In genomic region chr4:183876268-183876934, GRCh38 we compare ENCODE assay signal across 8 cellular contexts. TPM values are rescaled to one million over a fixed set of nuclear protein-coding genes. Genes with fewer than 3 reads are reported as not detected.
DNase-seq lines count a peak whose midpoint lies in the region; ATAC-seq and TF ChIP-seq lines count a peak whose summit lies in the region.

No MANE protein-coding gene starts in this region.

- POLR2A ChIA-PET in naive thymus-derived CD4-positive, alpha-beta T cell (lab: Charles Lee), result no interaction called here

- H3K9ac ChIP-seq in adipocyte (ENCODE audit: low read length) (no peak overlapping the region), stomach smooth muscle (ENCODE audit: low read length in 2 of 2) (peak overlapping the region; percentile 37 to 60)

- no peaks in the 10 kb centered on the region for H3K9me3 Mint-ChIP-seq in progenitor cell of endocrine pancreas (ENCODE audit: low read depth)
- no peaks in the 10 kb centered on the region for H3K9me3 Mint-ChIP-seq in naive thymus-derived CD4-positive, alpha-beta T cell

- peak; percentile 30; the same call in 1 of the 2 replicates for TF ChIP-seq RAD21 in Ishikawa (IDR thresholded peaks at IDR 0.05; ENCODE audit: low read depth)

- H3K27me3 Mint-ChIP-seq in progenitor cell of endocrine pancreas, result no peaks in the 10 kb centered on the region
- peaks cover 0 to 14% (median 3%) of the 10 kb centered on the region in 5 donors for H3K27me3 Mint-ChIP-seq in naive thymus-derived CD4-positive, alpha-beta T cell

- H3K4me1 ChIP-seq in adipocyte (ENCODE audit: control insufficient read depth, insufficient read depth, low read length) (peaks cover 9% of the 10 kb centered on the region), hepatocyte (ENCODE audit: insufficient read depth) (peaks cover 3% of the 10 kb centered on the region), stomach smooth muscle (ENCODE audit: control insufficient read depth, insufficient read depth, low read length) (peaks cover 23% of the 10 kb centered on the region)
- no peaks in the 10 kb centered on the region for H3K4me1 ChIP-seq in naive thymus-derived CD4-positive, alpha-beta T cell (ENCODE audit: control insufficient read depth in 2 of 2, insufficient read depth in 2 of 2, low read length in 2 of 2)

- H2AFZ ChIP-seq in hepatocyte, result peak overlapping the region; percentile 15

- H3K27ac Mint-ChIP-seq in progenitor cell of endocrine pancreas, result no peak overlapping the region
- H3K27ac Mint-ChIP-seq in naive thymus-derived CD4-positive, alpha-beta T cell, result no peak overlapping the region

- TF ChIP-seq CTCF in hepatocyte (IDR thresholded peaks at IDR 0.05; ENCODE audit: poor library complexity), result no peak
- no peak for TF ChIP-seq CTCF in progenitor cell of endocrine pancreas (IDR thresholded peaks at IDR 0.05; ENCODE audit: unreplicated experiment)

- H3K4me1 Mint-ChIP-seq in progenitor cell of endocrine pancreas (ENCODE audit: low read depth), result peaks cover 7% of the 10 kb centered on the region
- H3K4me1 Mint-ChIP-seq in naive thymus-derived CD4-positive, alpha-beta T cell, result peaks cover 0 to 4% (median 0%) of the 10 kb centered on the region in 7 donors

- H3K4me3 Mint-ChIP-seq in progenitor cell of endocrine pancreas (ENCODE audit: low read depth), result no peak overlapping the region
- H3K4me3 Mint-ChIP-seq in naive thymus-derived CD4-positive, alpha-beta T cell, result no peak overlapping the region

- no peak for DNase-seq in adipocyte (ENCODE audit: low read depth)
- peak; percentile 70 for DNase-seq in hepatocyte (ENCODE audit: low spot score)
- no peak for DNase-seq in progenitor cell of endocrine pancreas (ENCODE audit: low spot score, unreplicated experiment)
- no peak for DNase-seq in activated CD4-positive, CD25-positive, alpha-beta regulatory T cell (lab: John Stamatoyannopoulos, UW)
- DNase-seq in naive thymus-derived CD4-positive, alpha-beta T cell, result no peak

- H3K27ac ChIP-seq in hepatocyte (peak overlapping the region; percentile 47), stomach smooth muscle (ENCODE audit: low read length) (peak overlapping the region; percentile 83)
- H3K27ac ChIP-seq in naive thymus-derived CD4-positive, alpha-beta T cell (ENCODE audit: low read depth, low read length), result no peak overlapping the region

- no peaks in the 10 kb centered on the region for H4K20me1 ChIP-seq in hepatocyte (ENCODE audit: insufficient read depth, poor library complexity, severe bottlenecking)

- H3K4me2 ChIP-seq in hepatocyte, result peak overlapping the region; percentile 62

- WGBS in hepatocyte (ENCODE audit: low lambda C conversion rate, missing lambda C conversion rate), result 76% methylated on average over 18 of the region's 18 CpGs

- H3K4me3 ChIP-seq in adipocyte (ENCODE audit: low read length) (peak overlapping the region; percentile 75), hepatocyte (no peak overlapping the region), stomach smooth muscle (ENCODE audit: low read length in 2 of 2) (peak overlapping the region; percentile 31 to 74)
- no peak overlapping the region for H3K4me3 ChIP-seq in naive thymus-derived CD4-positive, alpha-beta T cell (ENCODE audit: low read length)

- TF ChIP-seq EP300 in Ishikawa (IDR thresholded peaks at IDR 0.05; ENCODE audit: borderline replicate concordance), result peak; percentile 80; the same call in 1 of the 2 replicates

- no peaks in the 10 kb centered on the region for H3K27me3 ChIP-seq in adipocyte (replicated peaks; ENCODE audit: control insufficient read depth, insufficient read depth, low read length)
- no peaks in the 10 kb centered on the region for H3K27me3 ChIP-seq in hepatocyte
- no peaks in the 10 kb centered on the region for H3K27me3 ChIP-seq in stomach smooth muscle (ENCODE audit: control insufficient read depth in 1 of 2, insufficient read depth in 2 of 2, low read length in 2 of 2)
- H3K27me3 ChIP-seq in naive thymus-derived CD4-positive, alpha-beta T cell (ENCODE audit: control insufficient read depth in 2 of 2, insufficient read depth in 2 of 2, low read length in 2 of 2), result no peaks in the 10 kb centered on the region

- H3K79me2 ChIP-seq in hepatocyte, result no peaks in the 10 kb centered on the region

- CTCF ChIA-PET in naive thymus-derived CD4-positive, alpha-beta T cell (lab: Charles Lee), result no interaction called here

- no peaks in the 10 kb centered on the region for H3K9me2 ChIP-seq in hepatocyte (replicated peaks; ENCODE audit: insufficient read depth)

- peaks cover 1% of the 10 kb centered on the region for H3K36me3 Mint-ChIP-seq in progenitor cell of endocrine pancreas (ENCODE audit: insufficient read depth)
- no peaks in the 10 kb centered on the region for H3K36me3 Mint-ChIP-seq in naive thymus-derived CD4-positive, alpha-beta T cell

- intact Hi-C loops in naive thymus-derived CD4-positive, alpha-beta T cell (cut with micrococcal nuclease), result no loop called here

- H3K36me3 ChIP-seq in adipocyte (ENCODE audit: control insufficient read depth, insufficient read depth, low read length, severe bottlenecking) (no peaks in the 10 kb centered on the region), hepatocyte (replicated peaks; ENCODE audit: insufficient read depth, low read depth) (no peaks in the 10 kb centered on the region), stomach smooth muscle (ENCODE audit: control insufficient read depth in 2 of 2, insufficient read depth in 2 of 2, low read length in 2 of 2) (no peaks in the 10 kb centered on the region)
- H3K36me3 ChIP-seq in naive thymus-derived CD4-positive, alpha-beta T cell (ENCODE audit: control insufficient read depth in 2 of 3, insufficient read depth in 3 of 3, low read length in 3 of 3), result no peaks in the 10 kb centered on the region

- no peak for ATAC-seq in GM19395 (IDR thresholded peaks at IDR 0.05; ENCODE audit: unreplicated experiment)
- no peak for ATAC-seq in naive thymus-derived CD4-positive, alpha-beta T cell

- H3K9me3 ChIP-seq in adipocyte (ENCODE audit: control insufficient read depth, low read length), result no peaks in the 10 kb centered on the region
- no peaks in the 10 kb centered on the region for H3K9me3 ChIP-seq in hepatocyte (ENCODE audit: low read depth)
- H3K9me3 ChIP-seq in stomach smooth muscle (ENCODE audit: control insufficient read depth in 2 of 2, low read length in 2 of 2), result no peaks in the 10 kb centered on the region
- no peaks in the 10 kb centered on the region for H3K9me3 ChIP-seq in naive thymus-derived CD4-positive, alpha-beta T cell (ENCODE audit: control insufficient read depth in 2 of 3, low read length in 3 of 3)

TF ChIP-seq in Ishikawa, 13 proteins besides CTCF, POLR2A, EP300 and RAD21 (continues in another document):
- peak; percentile 92 for TF ChIP-seq NFIC (IDR thresholded peaks at IDR 0.05)
- 0 out of 2 replicates have a peak, but pooled peaks have one; percentile 16 for TF ChIP-seq ZBTB7A (IDR thresholded peaks at IDR 0.05; ENCODE audit: low read depth)
- TF ChIP-seq, protein P1, sequence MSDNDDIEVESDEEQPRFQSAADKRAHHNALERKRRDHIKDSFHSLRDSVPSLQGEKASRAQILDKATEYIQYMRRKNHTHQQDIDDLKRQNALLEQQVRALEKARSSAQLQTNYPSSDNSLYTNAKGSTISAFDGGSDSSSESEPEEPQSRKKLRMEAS (IDR thresholded peaks at IDR 0.05), result peak; percentile 26; the same call in 1 of the 2 replicates
- TF ChIP-seq TEAD4 (IDR thresholded peaks at IDR 0.05), result 0 out of 2 replicates have a peak, but pooled peaks have one; percentile 45
- TF ChIP-seq YY1 (IDR thresholded peaks at IDR 0.05; ENCODE audit: low read depth), result peak; percentile 16; the same call in 1 of the 2 replicates
- TF ChIP-seq REST (IDR thresholded peaks at IDR 0.05; ENCODE audit: low read depth), result no peak
- TF ChIP-seq USF1 (IDR thresholded peaks at IDR 0.05), result 0 out of 2 replicates have a peak, but pooled peaks have one; percentile 15
- TF ChIP-seq FOXM1 (IDR thresholded peaks at IDR 0.05; ENCODE audit: borderline replicate concordance, low read depth), result no peak; the same call in 1 of the 2 replicates
- peak; percentile 56; the same call in 1 of the 2 replicates for TF ChIP-seq CREB1 (IDR thresholded peaks at IDR 0.05; ENCODE audit: low read depth)
- 0 out of 2 replicates have a peak, but pooled peaks have one; percentile 31 for TF ChIP-seq CEBPB (IDR thresholded peaks at IDR 0.05)
- no peak for TF ChIP-seq TAF1 (IDR thresholded peaks at IDR 0.05; ENCODE audit: low read depth)
- TF ChIP-seq TCF12 (IDR thresholded peaks at IDR 0.05; ENCODE audit: low read depth), result peak; percentile 83

RNA-seq across cellular contexts. Expression of gene STOX2, which starts 28.7 kb away (rescaled TPM):
- total RNA-seq in hepatocyte (7.5 and 7.9 TPM in 2 replicates), progenitor cell of endocrine pancreas (21.9 and 23.8 TPM in 2 replicates)
- 6.3 and 9.2 TPM in 2 replicates for polyA plus RNA-seq in hepatocyte
- total RNA-seq in naive thymus-derived CD4-positive, alpha-beta T cell, result not detected
- polyA plus RNA-seq in naive thymus-derived CD4-positive, alpha-beta T cell, result not detected

Comparison
In these comparisons a context has a peak if more than half of its experiments do, and no peak if none do; other contexts are left out.
1. H3K4me3 ChIP-seq: peak in adipocyte (single experiment) and stomach smooth muscle (2 of 2); none in hepatocyte (single experiment) and naive thymus-derived CD4-positive, alpha-beta T cell (single experiment).